8 cellular contexts compared by ENCODE assay signal in the genomic region with DNA sequence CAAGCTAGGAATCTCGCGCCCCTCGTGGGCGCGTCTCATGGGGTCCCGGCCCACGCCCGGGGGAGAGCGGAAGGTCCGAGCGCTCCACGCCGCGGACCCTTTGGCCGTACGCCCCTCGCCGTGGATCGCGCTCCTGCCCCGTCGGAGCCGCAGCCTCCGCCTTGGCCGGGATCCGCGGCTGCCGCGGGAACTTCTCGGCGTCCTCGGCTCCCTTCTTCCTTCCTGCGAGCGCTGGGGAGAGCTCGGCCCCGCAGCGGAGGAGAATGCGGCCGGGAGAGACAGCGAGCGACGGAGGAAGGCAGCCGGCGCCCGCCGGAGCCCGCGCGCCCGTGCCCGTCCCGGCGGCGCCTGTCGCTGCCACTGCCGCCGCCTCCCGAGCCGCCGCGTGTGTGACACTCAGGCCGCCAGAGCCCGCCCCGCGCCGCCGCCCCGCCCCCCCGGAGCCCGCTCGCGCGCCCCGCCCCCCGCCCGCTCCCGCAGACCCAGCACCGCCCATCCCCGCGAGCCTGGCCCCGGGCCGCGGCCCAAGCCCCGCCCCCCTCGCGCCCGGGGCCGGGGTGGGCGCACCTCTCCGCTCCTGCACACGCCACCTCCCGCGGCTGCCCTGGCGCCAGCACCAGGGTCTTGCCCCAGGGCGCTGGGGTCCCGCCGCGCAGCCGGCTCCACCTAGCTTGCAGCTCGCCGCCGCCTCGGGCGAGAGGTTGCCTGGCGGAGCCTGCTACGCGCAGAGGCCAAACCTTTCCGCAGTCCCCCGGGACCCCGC. TPM values are rescaled to one million over a fixed set of nuclear protein-coding genes. Genes with fewer than 3 reads are reported as not detected.
DNase-seq lines count a peak whose midpoint lies in the region; ATAC-seq, FAIRE-seq and TF ChIP-seq lines count a peak whose summit lies in the region.

A gene with protein sequence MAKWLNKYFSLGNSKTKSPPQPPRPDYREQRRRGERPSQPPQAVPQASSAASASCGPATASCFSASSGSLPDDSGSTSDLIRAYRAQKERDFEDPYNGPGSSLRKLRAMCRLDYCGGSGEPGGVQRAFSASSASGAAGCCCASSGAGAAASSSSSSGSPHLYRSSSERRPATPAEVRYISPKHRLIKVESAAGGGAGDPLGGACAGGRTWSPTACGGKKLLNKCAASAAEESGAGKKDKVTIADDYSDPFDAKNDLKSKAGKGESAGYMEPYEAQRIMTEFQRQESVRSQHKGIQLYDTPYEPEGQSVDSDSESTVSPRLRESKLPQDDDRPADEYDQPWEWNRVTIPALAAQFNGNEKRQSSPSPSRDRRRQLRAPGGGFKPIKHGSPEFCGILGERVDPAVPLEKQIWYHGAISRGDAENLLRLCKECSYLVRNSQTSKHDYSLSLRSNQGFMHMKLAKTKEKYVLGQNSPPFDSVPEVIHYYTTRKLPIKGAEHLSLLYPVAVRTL (minus strand): TSS at position 362 of the 763 bp plus-strand sequence. CDS start 582 bp downstream, outside the sequence.

- TF ChIP-seq EP300 in H1 (IDR thresholded peaks at IDR 0.05; ENCODE audit: borderline replicate concordance in 1 of 2, low read depth in 2 of 2, low read length in 2 of 2), result no peak

- H3K4me3 ChIP-seq in ACC112 (ENCODE audit: low read depth, low read length) (peak within 1 kb of the TSS; percentile 97), H1 (ENCODE audit: extremely low read depth in 1 of 4, insufficient read depth in 2 of 4, low read depth in 3 of 4, low read length in 4 of 4) (peak within 1 kb of the TSS; percentile 62 to 86 (median 70)), mesendoderm (ENCODE audit: low read length) (peak within 1 kb of the TSS; percentile 86)

- H3K4me2 ChIP-seq in H1 (ENCODE audit: insufficient read depth in 1 of 2, low read depth in 2 of 2, low read length in 2 of 2) (peak within 1 kb of the TSS; percentile 97 to 100), mesendoderm (ENCODE audit: low read length) (peak within 1 kb of the TSS; percentile 65)

- H3K56ac ChIP-seq in H1 (replicated peaks; ENCODE audit: insufficient read length, low read depth, low read length), result no peak within 1 kb of the TSS
- H3K56ac ChIP-seq in mesendoderm (ENCODE audit: low read length), result peak within 1 kb of the TSS; percentile 98

- POLR2A ChIA-PET in H1 (lab: Charles Lee; ENCODE audit: partially characterized antibody), result interaction anchor here (0.9 to 1.4 kb wide), 4 partner anchors 9 to 294 kb away, joined by 3 to 4 read pairs (median 3); no protein-coding TSS in a partner anchor

- H2BK15ac ChIP-seq in H1 (ENCODE audit: low read length), result no peak within 1 kb of the TSS; the same call in 1 of the 2 replicates
- peak within 1 kb of the TSS; percentile 41 for H2BK15ac ChIP-seq in mesendoderm (replicated peaks; ENCODE audit: low read depth)

- H2BK20ac ChIP-seq in H1 (ENCODE audit: low read length), result no peak within 1 kb of the TSS

- no peak within 1 kb of the TSS for H3K14ac ChIP-seq in H1 (ENCODE audit: insufficient read length)

- peak within 1 kb of the TSS; percentile 82 for H4K8ac ChIP-seq in H1 (ENCODE audit: extremely low read depth, insufficient read depth, low read length)
- H4K8ac ChIP-seq in mesendoderm (ENCODE audit: low read depth, low read length), result no peak within 1 kb of the TSS

- H3K9ac ChIP-seq in H1 (replicated peaks in 1 of 4; ENCODE audit: extremely low read depth in 1 of 4, low read depth in 3 of 4, low read length in 3 of 4) (peak within 1 kb of the TSS; percentile 45 to 80 (median 54); a peak in 5 of 7 replicates), mesendoderm (ENCODE audit: low read length) (peak within 1 kb of the TSS; percentile 92)

- H2AK5ac ChIP-seq in H1 (ENCODE audit: low read depth, low read length), result no peak within 1 kb of the TSS
- no peak within 1 kb of the TSS for H2AK5ac ChIP-seq in mesendoderm (ENCODE audit: low read length)

- peak in 1 of 2 experiments; percentile 0; a peak in 1 of 4 replicates for TF ChIP-seq RAD21 in H1 (IDR thresholded peaks at IDR 0.05 in 1 of 2, conservative IDR thresholded peaks at IDR 0.05 in 1 of 2; ENCODE audit: low read depth in 2 of 2, low read length in 2 of 2)

- CTCF ChIA-PET in H1 (lab: Charles Lee; ENCODE audit: partially characterized antibody), result interaction anchor here (1.3 kb wide), 1 partner anchor 51 kb away, joined by 4 read pairs; no protein-coding TSS in a partner anchor

- H2BK120ac ChIP-seq in H1 (replicated peaks; ENCODE audit: low read depth, low read length), result no peak within 1 kb of the TSS
- peak within 1 kb of the TSS; percentile 50 for H2BK120ac ChIP-seq in mesendoderm (ENCODE audit: low read depth, low read length)

- H3K27me3 ChIP-seq in ACC112 (ENCODE audit: insufficient read depth, low read length) (no peaks in the 10 kb centered on the region), H1 (replicated peaks in 1 of 4; ENCODE audit: control insufficient read depth in 3 of 4, extremely low read depth in 1 of 4, insufficient read depth in 3 of 4, low read length in 3 of 4) (peaks cover 0 to 16% (median 12%) of the 10 kb centered on the region in 4 experiments; a peak in 5 of 7 replicates), mesendoderm (ENCODE audit: insufficient read depth, low read length, poor library complexity) (no peaks in the 10 kb centered on the region)

- peak; percentile 51 for ATAC-seq in GM18868 (IDR thresholded peaks at IDR 0.05; ENCODE audit: unreplicated experiment)
- ATAC-seq in HG03135 (IDR thresholded peaks at IDR 0.05; ENCODE audit: unreplicated experiment), result peak; percentile 44

- TF ChIP-seq CTCF in H1 (IDR thresholded peaks at IDR 0.05; ENCODE audit: control extremely low read depth in 1 of 3, insufficient read depth in 1 of 3, low read depth in 1 of 3, low read length in 3 of 3), result no peak

- peak within 1 kb of the TSS; percentile 83; the same call in 1 of the 2 replicates for H2BK5ac ChIP-seq in H1 (ENCODE audit: low read depth, low read length)
- H2BK5ac ChIP-seq in mesendoderm (ENCODE audit: low read length), result peak within 1 kb of the TSS; percentile 97

- DNase-seq in NCI-H69 (lab: John Stamatoyannopoulos, UW), result peak; percentile 100
- peak; percentile 89 for DNase-seq in activated CD8-positive, alpha-beta memory T cell treated with anti-CD3 and anti-CD28 coated beads for 24 hours
- DNase-seq in H1 (ENCODE audit: low read depth in 1 of 2, low spot score in 2 of 2), result peak; percentile 51 to 69
- no peak for DNase-seq in mesendoderm
- peak; percentile 58 for DNase-seq in stimulated activated CD8-positive, alpha-beta memory T cell treated with anti-CD3 and anti-CD28 coated beads, Interleukin-12 subunit alpha, Interleukin-12 subunit beta, amount 100 ng/mL, for 24 hours (ENCODE audit: extremely low read depth)

- WGBS in H1 (ENCODE audit: extremely low coverage in 1 of 2, insufficient coverage in 1 of 2, insufficient read length in 1 of 2, insufficient replicate concordance in 2 of 2, low coverage in 1 of 2, low lambda C conversion rate in 2 of 2, missing lambda C conversion rate in 1 of 2), 2 experiments, result 1% methylated on average over 29 of the region's 110 CpGs; no CpG with 5 or more reads in 1 of the 2 experiments
- WGBS in mesendoderm (ENCODE audit: extremely low coverage, insufficient coverage, low lambda C conversion rate), result no CpG with 5 or more reads among the region's 110 CpGs

- peaks cover 7% of the 10 kb centered on the region; the same call in 1 of the 2 replicates for H3K79me1 ChIP-seq in H1 (ENCODE audit: low read depth, low read length)
- H3K79me1 ChIP-seq in mesendoderm (ENCODE audit: low read length), result peaks cover 7% of the 10 kb centered on the region

- peaks cover 9 to 21% of the 10 kb centered on the region in 2 experiments for H4K20me1 ChIP-seq in H1 (replicated peaks in 1 of 2; ENCODE audit: control insufficient read depth in 1 of 2, insufficient read depth in 2 of 2, low read length in 2 of 2)

- H3K36me3 ChIP-seq in ACC112 (ENCODE audit: insufficient read depth, low read length), result no peaks in the 10 kb centered on the region
- no peaks in the 10 kb centered on the region for H3K36me3 ChIP-seq in H1 (ENCODE audit: control insufficient read depth in 2 of 4, insufficient read depth in 4 of 4, low read length in 3 of 4)
- H3K36me3 ChIP-seq in mesendoderm (ENCODE audit: control insufficient read depth, insufficient read depth, low read length), result no peaks in the 10 kb centered on the region

- peak within 1 kb of the TSS; percentile 60; the same call in 1 of the 2 replicates for H3K27ac ChIP-seq in ACC112 (ENCODE audit: low read depth, low read length)
- H3K27ac ChIP-seq in H1 (ENCODE audit: low read depth, low read length), result no peak within 1 kb of the TSS
- H3K27ac ChIP-seq in mesendoderm (ENCODE audit: low read depth, low read length), result peak within 1 kb of the TSS; percentile 99

- H3K23ac ChIP-seq in H1 (ENCODE audit: insufficient read length), result no peak within 1 kb of the TSS
- peak within 1 kb of the TSS; percentile 49 for H3K23ac ChIP-seq in mesendoderm (ENCODE audit: low read length)

- H2BK12ac ChIP-seq in H1 (ENCODE audit: low read depth, low read length), result no peak within 1 kb of the TSS

- H3K4me1 ChIP-seq in ACC112 (ENCODE audit: control insufficient read depth, insufficient read depth, low read length, unreplicated experiment) (peaks cover 27% of the 10 kb centered on the region), H1 (replicated peaks in 1 of 4; ENCODE audit: control insufficient read depth in 3 of 4, insufficient read depth in 4 of 4, low read length in 3 of 4) (peaks cover 0 to 30% (median 20%) of the 10 kb centered on the region in 4 experiments; a peak in 6 of 7 replicates), mesendoderm (ENCODE audit: control insufficient read depth, low read depth, low read length) (peaks cover 28% of the 10 kb centered on the region)

- peak within 1 kb of the TSS; percentile 75 for H4K91ac ChIP-seq in H1 (replicated peaks; ENCODE audit: insufficient read length, low read length)

- H3K79me2 ChIP-seq in ACC112 (ENCODE audit: control insufficient read depth, insufficient read depth, low read length, unreplicated experiment) (peaks cover 49% of the 10 kb centered on the region), H1 (ENCODE audit: control insufficient read depth in 1 of 2, insufficient read depth in 2 of 2, low read length in 2 of 2) (peaks cover 3 to 29% of the 10 kb centered on the region in 2 experiments; a peak in 2 of 4 replicates), mesendoderm (ENCODE audit: control insufficient read depth, insufficient read depth, low read length) (peaks cover 44% of the 10 kb centered on the region)

- peak; percentile 56 to 73 for TF ChIP-seq POLR2A in H1 (IDR thresholded peaks at IDR 0.05; ENCODE audit: control extremely low read depth in 1 of 2, low read depth in 2 of 2, low read length in 2 of 2)

- H3K23me2 ChIP-seq in H1 (ENCODE audit: low read depth, low read length), result peaks cover 20% of the 10 kb centered on the region

- no peak for FAIRE-seq in H1 (lab: Jason Lieb, UNC)

- H3K4ac ChIP-seq in H1 (replicated peaks; ENCODE audit: insufficient read length, low read depth, low read length), result no peak within 1 kb of the TSS
- peak within 1 kb of the TSS; percentile 97 for H3K4ac ChIP-seq in mesendoderm (ENCODE audit: low read depth, low read length)

- peak within 1 kb of the TSS; percentile 96 for H2AFZ ChIP-seq in ACC112 (ENCODE audit: low read length, unreplicated experiment)
- H2AFZ ChIP-seq in H1 (ENCODE audit: low read length), result peak within 1 kb of the TSS; percentile 97; the same call in 1 of the 2 replicates

- H4K5ac ChIP-seq in H1 (ENCODE audit: insufficient read length, low read depth, low read length) (no peak within 1 kb of the TSS), mesendoderm (ENCODE audit: low read length) (no peak within 1 kb of the TSS)

- H3K18ac ChIP-seq in H1 (ENCODE audit: extremely low read depth, low read length) (peak within 1 kb of the TSS; percentile 90), mesendoderm (ENCODE audit: low read length) (peak within 1 kb of the TSS; percentile 100)

- H3K9me3 ChIP-seq in H1 (ENCODE audit: insufficient read depth in 2 of 2, low read depth in 1 of 2, low read length in 1 of 2), result no peaks in the 10 kb centered on the region

RNA-seq across cellular contexts. Expression of the gene that starts here (rescaled TPM):
- 12.6 and 13.7 TPM in 2 replicates for total RNA-seq in H1 (2021; fragmentation: NEBNext Ultra II Directional; extraction: Animal tissue kit (Norgen Biotek cat#: 25700))
- 4.1 and 7.1 TPM in 2 replicates for polyA plus RNA-seq in H1 (2011; rRNA removed)
- polyA plus RNA-seq in H1 (2011; cell fraction: cytosol; rRNA removed), result 7.7 TPM
- 8.0 TPM for polyA plus RNA-seq in H1 (2011; cell fraction: nucleus; rRNA removed)
- 5.9 to 8.4 TPM (median 7.6 TPM) in 4 replicates for polyA plus RNA-seq in H1 (2012, experiment 1 of 2)
- polyA plus RNA-seq in H1 (2012, experiment 2 of 2), result 6.2 TPM
- polyA plus RNA-seq in H1 (2013, experiment 1 of 2), result 4.7 TPM
- polyA plus RNA-seq in H1 (2013, experiment 2 of 2), result 5.2 TPM
- polyA minus RNA-seq in H1 (2011; rRNA and poly(A)+ RNA removed), result 3.8 and 6.1 TPM in 2 replicates
- 9.8 TPM for polyA minus RNA-seq in H1 (2011; cell fraction: cytosol; rRNA and poly(A)+ RNA removed)
- 12.9 TPM for polyA minus RNA-seq in H1 (2011; cell fraction: nucleus; rRNA and poly(A)+ RNA removed)
- polyA plus RNA-seq in mesendoderm (2013, experiment 1 of 2), result 13.4 TPM
- polyA plus RNA-seq in mesendoderm (2013, experiment 2 of 2), result 13.5 TPM
